Comparison of ENCODE assay signal across 1 cellular context in the genomic region with DNA sequence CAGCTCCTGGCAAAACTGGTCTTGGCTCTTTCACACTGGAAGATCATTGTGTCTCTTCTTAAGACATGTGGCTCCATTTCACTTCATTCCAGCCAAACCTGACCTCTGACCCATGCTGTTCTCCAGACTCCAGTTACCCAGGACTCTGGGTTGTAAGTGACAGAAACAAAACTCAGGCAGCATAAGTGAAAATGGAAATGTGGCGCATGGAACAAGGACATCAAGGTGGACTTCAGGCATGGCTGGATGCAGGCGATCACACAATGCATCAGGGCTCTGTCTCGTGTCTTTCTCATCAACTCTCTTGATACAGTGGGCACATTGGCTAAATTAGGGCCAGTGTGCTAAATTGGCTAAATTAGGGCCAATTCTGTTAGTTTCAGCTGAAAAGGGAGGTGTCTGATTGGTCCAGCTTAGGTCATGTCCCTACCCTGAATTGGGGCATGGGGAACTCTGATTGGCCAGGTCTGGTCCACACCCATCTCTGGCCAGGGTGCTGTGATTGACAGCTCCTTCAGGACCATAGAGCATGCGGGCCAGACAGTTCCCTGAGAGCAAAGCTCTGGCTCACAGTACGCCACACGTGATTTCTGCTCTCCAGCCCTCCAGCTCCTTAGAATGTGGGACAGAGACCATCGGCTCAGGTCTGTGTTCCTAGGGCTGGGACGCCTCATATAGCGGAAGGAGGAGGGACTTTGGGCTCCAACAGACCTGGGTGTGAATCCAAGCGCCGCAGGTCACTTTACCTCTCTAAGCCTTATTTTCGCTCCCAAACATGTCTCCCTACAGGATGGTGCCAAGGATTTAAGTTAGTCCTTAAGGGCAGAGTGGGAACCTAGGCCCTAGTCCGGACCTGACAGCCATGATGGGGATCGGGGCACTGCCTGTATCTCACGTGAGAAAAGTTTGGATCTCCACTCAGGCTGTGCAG.
TF ChIP-seq lines count a peak whose summit lies in the region.

No MANE protein-coding gene starts in this region.

TF ChIP-seq in K562, 482 proteins besides CTCF, POLR2A, EP300 and RAD21 (continued from another document and continues in another):
- TF ChIP-seq, protein P1, sequence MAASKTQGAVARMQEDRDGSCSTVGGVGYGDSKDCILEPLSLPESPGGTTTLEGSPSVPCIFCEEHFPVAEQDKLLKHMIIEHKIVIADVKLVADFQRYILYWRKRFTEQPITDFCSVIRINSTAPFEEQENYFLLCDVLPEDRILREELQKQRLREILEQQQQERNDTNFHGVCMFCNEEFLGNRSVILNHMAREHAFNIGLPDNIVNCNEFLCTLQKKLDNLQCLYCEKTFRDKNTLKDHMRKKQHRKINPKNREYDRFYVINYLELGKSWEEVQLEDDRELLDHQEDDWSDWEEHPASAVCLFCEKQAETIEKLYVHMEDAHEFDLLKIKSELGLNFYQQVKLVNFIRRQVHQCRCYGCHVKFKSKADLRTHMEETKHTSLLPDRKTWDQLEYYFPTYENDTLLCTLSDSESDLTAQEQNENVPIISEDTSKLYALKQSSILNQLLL (CRISPR knock-in tag; IDR thresholded peaks at IDR 0.05; ENCODE audit: borderline replicate concordance), result no peak
- TF ChIP-seq, protein P2, sequence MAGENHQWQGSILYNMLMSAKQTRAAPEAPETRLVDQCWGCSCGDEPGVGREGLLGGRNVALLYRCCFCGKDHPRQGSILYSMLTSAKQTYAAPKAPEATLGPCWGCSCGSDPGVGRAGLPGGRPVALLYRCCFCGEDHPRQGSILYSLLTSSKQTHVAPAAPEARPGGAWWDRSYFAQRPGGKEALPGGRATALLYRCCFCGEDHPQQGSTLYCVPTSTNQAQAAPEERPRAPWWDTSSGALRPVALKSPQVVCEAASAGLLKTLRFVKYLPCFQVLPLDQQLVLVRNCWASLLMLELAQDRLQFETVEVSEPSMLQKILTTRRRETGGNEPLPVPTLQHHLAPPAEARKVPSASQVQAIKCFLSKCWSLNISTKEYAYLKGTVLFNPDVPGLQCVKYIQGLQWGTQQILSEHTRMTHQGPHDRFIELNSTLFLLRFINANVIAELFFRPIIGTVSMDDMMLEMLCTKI (IDR thresholded peaks at IDR 0.05; ENCODE audit: partially characterized antibody), result no peak
- TF ChIP-seq COPS2 (conservative IDR thresholded peaks at IDR 0.05), result no peak
- TF ChIP-seq ELF4 (CRISPR knock-in tag; IDR thresholded peaks at IDR 0.05), result no peak
- no peak for TF ChIP-seq MECOM (CRISPR knock-in tag; IDR thresholded peaks at IDR 0.05)
- TF ChIP-seq ZNF764 (CRISPR knock-in tag; IDR thresholded peaks at IDR 0.05; ENCODE audit: low read depth), result no peak
- TF ChIP-seq, protein P3, sequence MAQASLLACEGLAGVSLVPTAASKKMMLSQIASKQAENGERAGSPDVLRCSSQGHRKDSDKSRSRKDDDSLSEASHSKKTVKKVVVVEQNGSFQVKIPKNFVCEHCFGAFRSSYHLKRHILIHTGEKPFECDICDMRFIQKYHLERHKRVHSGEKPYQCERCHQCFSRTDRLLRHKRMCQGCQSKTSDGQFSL (CRISPR knock-in tag; IDR thresholded peaks at IDR 0.05), result no peak
- TF ChIP-seq, protein P3 (tag; IDR thresholded peaks at IDR 0.05), result no peak
- no peak for TF ChIP-seq TRIM28 (IDR thresholded peaks at IDR 0.05)
- TF ChIP-seq, protein P4, sequence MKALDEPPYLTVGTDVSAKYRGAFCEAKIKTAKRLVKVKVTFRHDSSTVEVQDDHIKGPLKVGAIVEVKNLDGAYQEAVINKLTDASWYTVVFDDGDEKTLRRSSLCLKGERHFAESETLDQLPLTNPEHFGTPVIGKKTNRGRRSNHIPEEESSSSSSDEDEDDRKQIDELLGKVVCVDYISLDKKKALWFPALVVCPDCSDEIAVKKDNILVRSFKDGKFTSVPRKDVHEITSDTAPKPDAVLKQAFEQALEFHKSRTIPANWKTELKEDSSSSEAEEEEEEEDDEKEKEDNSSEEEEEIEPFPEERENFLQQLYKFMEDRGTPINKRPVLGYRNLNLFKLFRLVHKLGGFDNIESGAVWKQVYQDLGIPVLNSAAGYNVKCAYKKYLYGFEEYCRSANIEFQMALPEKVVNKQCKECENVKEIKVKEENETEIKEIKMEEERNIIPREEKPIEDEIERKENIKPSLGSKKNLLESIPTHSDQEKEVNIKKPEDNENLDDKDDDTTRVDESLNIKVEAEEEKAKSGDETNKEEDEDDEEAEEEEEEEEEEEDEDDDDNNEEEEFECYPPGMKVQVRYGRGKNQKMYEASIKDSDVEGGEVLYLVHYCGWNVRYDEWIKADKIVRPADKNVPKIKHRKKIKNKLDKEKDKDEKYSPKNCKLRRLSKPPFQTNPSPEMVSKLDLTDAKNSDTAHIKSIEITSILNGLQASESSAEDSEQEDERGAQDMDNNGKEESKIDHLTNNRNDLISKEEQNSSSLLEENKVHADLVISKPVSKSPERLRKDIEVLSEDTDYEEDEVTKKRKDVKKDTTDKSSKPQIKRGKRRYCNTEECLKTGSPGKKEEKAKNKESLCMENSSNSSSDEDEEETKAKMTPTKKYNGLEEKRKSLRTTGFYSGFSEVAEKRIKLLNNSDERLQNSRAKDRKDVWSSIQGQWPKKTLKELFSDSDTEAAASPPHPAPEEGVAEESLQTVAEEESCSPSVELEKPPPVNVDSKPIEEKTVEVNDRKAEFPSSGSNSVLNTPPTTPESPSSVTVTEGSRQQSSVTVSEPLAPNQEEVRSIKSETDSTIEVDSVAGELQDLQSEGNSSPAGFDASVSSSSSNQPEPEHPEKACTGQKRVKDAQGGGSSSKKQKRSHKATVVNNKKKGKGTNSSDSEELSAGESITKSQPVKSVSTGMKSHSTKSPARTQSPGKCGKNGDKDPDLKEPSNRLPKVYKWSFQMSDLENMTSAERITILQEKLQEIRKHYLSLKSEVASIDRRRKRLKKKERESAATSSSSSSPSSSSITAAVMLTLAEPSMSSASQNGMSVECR (CRISPR knock-in tag; IDR thresholded peaks at IDR 0.05), result no peak
- no peak for TF ChIP-seq BDP1 (IDR thresholded peaks at IDR 0.05; ENCODE audit: insufficient read depth, insufficient read length)
- TF ChIP-seq, protein P5, sequence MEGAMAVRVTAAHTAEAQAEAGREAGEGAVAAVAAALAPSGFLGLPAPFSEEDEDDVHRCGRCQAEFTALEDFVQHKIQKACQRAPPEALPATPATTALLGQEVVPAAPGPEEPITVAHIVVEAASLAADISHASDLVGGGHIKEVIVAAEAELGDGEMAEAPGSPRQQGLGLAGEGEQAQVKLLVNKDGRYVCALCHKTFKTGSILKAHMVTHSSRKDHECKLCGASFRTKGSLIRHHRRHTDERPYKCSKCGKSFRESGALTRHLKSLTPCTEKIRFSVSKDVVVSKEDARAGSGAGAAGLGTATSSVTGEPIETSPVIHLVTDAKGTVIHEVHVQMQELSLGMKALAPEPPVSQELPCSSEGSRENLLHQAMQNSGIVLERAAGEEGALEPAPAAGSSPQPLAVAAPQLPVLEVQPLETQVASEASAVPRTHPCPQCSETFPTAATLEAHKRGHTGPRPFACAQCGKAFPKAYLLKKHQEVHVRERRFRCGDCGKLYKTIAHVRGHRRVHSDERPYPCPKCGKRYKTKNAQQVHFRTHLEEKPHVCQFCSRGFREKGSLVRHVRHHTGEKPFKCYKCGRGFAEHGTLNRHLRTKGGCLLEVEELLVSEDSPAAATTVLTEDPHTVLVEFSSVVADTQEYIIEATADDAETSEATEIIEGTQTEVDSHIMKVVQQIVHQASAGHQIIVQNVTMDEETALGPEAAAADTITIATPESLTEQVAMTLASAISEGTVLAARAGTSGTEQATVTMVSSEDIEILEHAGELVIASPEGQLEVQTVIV (CRISPR knock-in tag; IDR thresholded peaks at IDR 0.05; ENCODE audit: borderline replicate concordance), result no peak
- TF ChIP-seq, protein P6, sequence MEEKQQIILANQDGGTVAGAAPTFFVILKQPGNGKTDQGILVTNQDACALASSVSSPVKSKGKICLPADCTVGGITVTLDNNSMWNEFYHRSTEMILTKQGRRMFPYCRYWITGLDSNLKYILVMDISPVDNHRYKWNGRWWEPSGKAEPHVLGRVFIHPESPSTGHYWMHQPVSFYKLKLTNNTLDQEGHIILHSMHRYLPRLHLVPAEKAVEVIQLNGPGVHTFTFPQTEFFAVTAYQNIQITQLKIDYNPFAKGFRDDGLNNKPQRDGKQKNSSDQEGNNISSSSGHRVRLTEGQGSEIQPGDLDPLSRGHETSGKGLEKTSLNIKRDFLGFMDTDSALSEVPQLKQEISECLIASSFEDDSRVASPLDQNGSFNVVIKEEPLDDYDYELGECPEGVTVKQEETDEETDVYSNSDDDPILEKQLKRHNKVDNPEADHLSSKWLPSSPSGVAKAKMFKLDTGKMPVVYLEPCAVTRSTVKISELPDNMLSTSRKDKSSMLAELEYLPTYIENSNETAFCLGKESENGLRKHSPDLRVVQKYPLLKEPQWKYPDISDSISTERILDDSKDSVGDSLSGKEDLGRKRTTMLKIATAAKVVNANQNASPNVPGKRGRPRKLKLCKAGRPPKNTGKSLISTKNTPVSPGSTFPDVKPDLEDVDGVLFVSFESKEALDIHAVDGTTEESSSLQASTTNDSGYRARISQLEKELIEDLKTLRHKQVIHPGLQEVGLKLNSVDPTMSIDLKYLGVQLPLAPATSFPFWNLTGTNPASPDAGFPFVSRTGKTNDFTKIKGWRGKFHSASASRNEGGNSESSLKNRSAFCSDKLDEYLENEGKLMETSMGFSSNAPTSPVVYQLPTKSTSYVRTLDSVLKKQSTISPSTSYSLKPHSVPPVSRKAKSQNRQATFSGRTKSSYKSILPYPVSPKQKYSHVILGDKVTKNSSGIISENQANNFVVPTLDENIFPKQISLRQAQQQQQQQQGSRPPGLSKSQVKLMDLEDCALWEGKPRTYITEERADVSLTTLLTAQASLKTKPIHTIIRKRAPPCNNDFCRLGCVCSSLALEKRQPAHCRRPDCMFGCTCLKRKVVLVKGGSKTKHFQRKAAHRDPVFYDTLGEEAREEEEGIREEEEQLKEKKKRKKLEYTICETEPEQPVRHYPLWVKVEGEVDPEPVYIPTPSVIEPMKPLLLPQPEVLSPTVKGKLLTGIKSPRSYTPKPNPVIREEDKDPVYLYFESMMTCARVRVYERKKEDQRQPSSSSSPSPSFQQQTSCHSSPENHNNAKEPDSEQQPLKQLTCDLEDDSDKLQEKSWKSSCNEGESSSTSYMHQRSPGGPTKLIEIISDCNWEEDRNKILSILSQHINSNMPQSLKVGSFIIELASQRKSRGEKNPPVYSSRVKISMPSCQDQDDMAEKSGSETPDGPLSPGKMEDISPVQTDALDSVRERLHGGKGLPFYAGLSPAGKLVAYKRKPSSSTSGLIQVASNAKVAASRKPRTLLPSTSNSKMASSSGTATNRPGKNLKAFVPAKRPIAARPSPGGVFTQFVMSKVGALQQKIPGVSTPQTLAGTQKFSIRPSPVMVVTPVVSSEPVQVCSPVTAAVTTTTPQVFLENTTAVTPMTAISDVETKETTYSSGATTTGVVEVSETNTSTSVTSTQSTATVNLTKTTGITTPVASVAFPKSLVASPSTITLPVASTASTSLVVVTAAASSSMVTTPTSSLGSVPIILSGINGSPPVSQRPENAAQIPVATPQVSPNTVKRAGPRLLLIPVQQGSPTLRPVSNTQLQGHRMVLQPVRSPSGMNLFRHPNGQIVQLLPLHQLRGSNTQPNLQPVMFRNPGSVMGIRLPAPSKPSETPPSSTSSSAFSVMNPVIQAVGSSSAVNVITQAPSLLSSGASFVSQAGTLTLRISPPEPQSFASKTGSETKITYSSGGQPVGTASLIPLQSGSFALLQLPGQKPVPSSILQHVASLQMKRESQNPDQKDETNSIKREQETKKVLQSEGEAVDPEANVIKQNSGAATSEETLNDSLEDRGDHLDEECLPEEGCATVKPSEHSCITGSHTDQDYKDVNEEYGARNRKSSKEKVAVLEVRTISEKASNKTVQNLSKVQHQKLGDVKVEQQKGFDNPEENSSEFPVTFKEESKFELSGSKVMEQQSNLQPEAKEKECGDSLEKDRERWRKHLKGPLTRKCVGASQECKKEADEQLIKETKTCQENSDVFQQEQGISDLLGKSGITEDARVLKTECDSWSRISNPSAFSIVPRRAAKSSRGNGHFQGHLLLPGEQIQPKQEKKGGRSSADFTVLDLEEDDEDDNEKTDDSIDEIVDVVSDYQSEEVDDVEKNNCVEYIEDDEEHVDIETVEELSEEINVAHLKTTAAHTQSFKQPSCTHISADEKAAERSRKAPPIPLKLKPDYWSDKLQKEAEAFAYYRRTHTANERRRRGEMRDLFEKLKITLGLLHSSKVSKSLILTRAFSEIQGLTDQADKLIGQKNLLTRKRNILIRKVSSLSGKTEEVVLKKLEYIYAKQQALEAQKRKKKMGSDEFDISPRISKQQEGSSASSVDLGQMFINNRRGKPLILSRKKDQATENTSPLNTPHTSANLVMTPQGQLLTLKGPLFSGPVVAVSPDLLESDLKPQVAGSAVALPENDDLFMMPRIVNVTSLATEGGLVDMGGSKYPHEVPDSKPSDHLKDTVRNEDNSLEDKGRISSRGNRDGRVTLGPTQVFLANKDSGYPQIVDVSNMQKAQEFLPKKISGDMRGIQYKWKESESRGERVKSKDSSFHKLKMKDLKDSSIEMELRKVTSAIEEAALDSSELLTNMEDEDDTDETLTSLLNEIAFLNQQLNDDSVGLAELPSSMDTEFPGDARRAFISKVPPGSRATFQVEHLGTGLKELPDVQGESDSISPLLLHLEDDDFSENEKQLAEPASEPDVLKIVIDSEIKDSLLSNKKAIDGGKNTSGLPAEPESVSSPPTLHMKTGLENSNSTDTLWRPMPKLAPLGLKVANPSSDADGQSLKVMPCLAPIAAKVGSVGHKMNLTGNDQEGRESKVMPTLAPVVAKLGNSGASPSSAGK (IDR thresholded peaks at IDR 0.05), result peak; percentile 92
- TF ChIP-seq, protein P7, sequence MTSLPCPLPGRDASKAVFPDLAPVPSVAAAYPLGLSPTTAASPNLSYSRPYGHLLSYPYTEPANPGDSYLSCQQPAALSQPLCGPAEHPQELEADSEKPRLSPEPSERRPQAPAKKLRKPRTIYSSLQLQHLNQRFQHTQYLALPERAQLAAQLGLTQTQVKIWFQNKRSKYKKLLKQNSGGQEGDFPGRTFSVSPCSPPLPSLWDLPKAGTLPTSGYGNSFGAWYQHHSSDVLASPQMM (CRISPR knock-in tag; IDR thresholded peaks at IDR 0.05), result no peak
- no peak for TF ChIP-seq BRCA1 (IDR thresholded peaks at IDR 0.05)
- no peak for TF ChIP-seq BRCA1 (CRISPR knock-in tag; IDR thresholded peaks at IDR 0.05)
- TF ChIP-seq, protein P8, sequence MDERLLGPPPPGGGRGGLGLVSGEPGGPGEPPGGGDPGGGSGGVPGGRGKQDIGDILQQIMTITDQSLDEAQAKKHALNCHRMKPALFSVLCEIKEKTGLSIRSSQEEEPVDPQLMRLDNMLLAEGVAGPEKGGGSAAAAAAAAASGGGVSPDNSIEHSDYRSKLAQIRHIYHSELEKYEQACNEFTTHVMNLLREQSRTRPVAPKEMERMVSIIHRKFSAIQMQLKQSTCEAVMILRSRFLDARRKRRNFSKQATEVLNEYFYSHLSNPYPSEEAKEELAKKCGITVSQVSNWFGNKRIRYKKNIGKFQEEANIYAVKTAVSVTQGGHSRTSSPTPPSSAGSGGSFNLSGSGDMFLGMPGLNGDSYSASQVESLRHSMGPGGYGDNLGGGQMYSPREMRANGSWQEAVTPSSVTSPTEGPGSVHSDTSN (CRISPR knock-in tag; IDR thresholded peaks at IDR 0.05; ENCODE audit: low read depth), result peak; percentile 86
- TF ChIP-seq, protein P8 (tag; conservative IDR thresholded peaks at IDR 0.05; ENCODE audit: low read depth), result peak; percentile 94
- peak; percentile 49; the same call in 1 of the 2 replicates for TF ChIP-seq MXI1 (IDR thresholded peaks at IDR 0.05; ENCODE audit: low read depth, low read length)
- TF ChIP-seq RBM25 (IDR thresholded peaks at IDR 0.05; ENCODE audit: low read depth, low read length, severe bottlenecking), result peak; percentile 57
